Comparison of ENCODE assay signal across 2 cellular contexts in genomic region chr1:111754964-111755320, GRCh38.
A peak's percentile ranks its signal among the peaks of the same experiment; 100 is the strongest.
TF ChIP-seq lines count a peak whose summit lies in the region.

No MANE protein-coding gene starts in this region.

TF ChIP-seq in IMR-90, 13 proteins besides CTCF, POLR2A, EP300 and RAD21:
- no peak for TF ChIP-seq RFX5 (IDR thresholded peaks at IDR 0.05; ENCODE audit: low read depth, low read length)
- TF ChIP-seq CHD1 (IDR thresholded peaks at IDR 0.05; ENCODE audit: low read depth, low read length), result no peak
- TF ChIP-seq FOS (IDR thresholded peaks at IDR 0.05; ENCODE audit: low read depth, low read length), result no peak
- no peak for TF ChIP-seq USF2 (IDR thresholded peaks at IDR 0.05; ENCODE audit: low read depth, low read length)
- no peak for TF ChIP-seq CEBPB (IDR thresholded peaks at IDR 0.05; ENCODE audit: low read depth, low read length)
- TF ChIP-seq MAFK (IDR thresholded peaks at IDR 0.05; ENCODE audit: low read depth, low read length), result no peak
- TF ChIP-seq RCOR1 (IDR thresholded peaks at IDR 0.05; ENCODE audit: insufficient replicate concordance, low read length), result no peak
- TF ChIP-seq MAZ (IDR thresholded peaks at IDR 0.05; ENCODE audit: borderline replicate concordance, low read depth, low read length), result no peak
TF ChIP-seq in IMR-90: peak in this region for 0.

TF ChIP-seq in SK-N-SH, 30 proteins besides CTCF, POLR2A, EP300 and RAD21 (continued from another document):
- TF ChIP-seq FOXM1 (IDR thresholded peaks at IDR 0.05; ENCODE audit: low read depth) (no peak), RCOR1 (IDR thresholded peaks at IDR 0.05; ENCODE audit: low read length) (no peak), USF1 (IDR thresholded peaks at IDR 0.05; ENCODE audit: borderline replicate concordance, low read depth) (no peak), NRF1 (IDR thresholded peaks at IDR 0.05; ENCODE audit: low read depth, low read length) (no peak), YY1 (IDR thresholded peaks at IDR 0.05; ENCODE audit: low read depth) (peak; percentile 41; the same call in 1 of the 2 replicates), MEF2A (IDR thresholded peaks at IDR 0.05; ENCODE audit: borderline replicate concordance, low read depth) (no peak), MXI1 (IDR thresholded peaks at IDR 0.05; ENCODE audit: low read depth, low read length) (peak; percentile 52; the same call in 1 of the 2 replicates), POLR2AphosphoS5 (IDR thresholded peaks at IDR 0.05; ENCODE audit: low read depth, low read length) (no peak), CHD2 (IDR thresholded peaks at IDR 0.05; ENCODE audit: low read length, partially characterized antibody) (no peak), RXRA (IDR thresholded peaks at IDR 0.05; ENCODE audit: borderline replicate concordance, low read depth) (no peak), FOSL2 (IDR thresholded peaks at IDR 0.05; ENCODE audit: borderline replicate concordance, low read depth) (no peak), EZH2phosphoT487 (IDR thresholded peaks at IDR 0.05; ENCODE audit: borderline replicate concordance, low read depth) (no peak), SIN3A (IDR thresholded peaks at IDR 0.05; ENCODE audit: borderline replicate concordance, low read depth, low read length) (no peak), TAF1 (IDR thresholded peaks at IDR 0.05; ENCODE audit: borderline replicate concordance, low read depth, low read length) (no peak), NFIC (IDR thresholded peaks at IDR 0.05; ENCODE audit: borderline replicate concordance) (no peak), GATA2 (CRISPR knock-in tag; IDR thresholded peaks at IDR 0.05) (peak; percentile 35; the same call in 1 of the 2 replicates), GABPA (IDR thresholded peaks at IDR 0.05; ENCODE audit: low read depth) (no peak), MAX (IDR thresholded peaks at IDR 0.05; ENCODE audit: low read depth) (peak; percentile 40; the same call in 1 of the 2 replicates), TCF12 (IDR thresholded peaks at IDR 0.05) (no peak), ZBTB33 (IDR thresholded peaks at IDR 0.05; ENCODE audit: borderline replicate concordance, low read depth) (no peak), JUND (IDR thresholded peaks at IDR 0.05) (no peak), USF2 (IDR thresholded peaks at IDR 0.05; ENCODE audit: borderline replicate concordance, low read depth, low read length) (no peak)
